In genomic region chr15:24955549-24955929, GRCh38 we compare ENCODE assay signal across 7 cellular contexts. TPM values are rescaled to one million over a fixed set of nuclear protein-coding genes. Genes with fewer than 3 reads are reported as not detected.
DNase-seq lines count a peak whose midpoint lies in the region; ATAC-seq and TF ChIP-seq lines count a peak whose summit lies in the region.

No MANE protein-coding gene starts in this region.

- H3K4me3 Mint-ChIP-seq in activated T-cell treated with anti-CD3 and anti-CD28 coated beads, Interleukin-2, amount 50 U/mL, for 72 hours = peak overlapping the region; percentile 87 to 91

- peaks cover 12% of the 10 kb centered on the region for H3K79me1 ChIP-seq in trophoblast cell (ENCODE audit: low read length)

- peak overlapping the region; percentile 34 for H2BK5ac ChIP-seq in trophoblast cell (ENCODE audit: low read depth, low read length, poor library complexity)

- no peaks in the 10 kb centered on the region for H3K27me3 Mint-ChIP-seq in activated T-cell treated with anti-CD3 and anti-CD28 coated beads, Interleukin-2, amount 50 U/mL, for 72 hours (ENCODE audit: low read depth)

- H4K12ac ChIP-seq in trophoblast cell (ENCODE audit: low read depth, low read length) = no peak overlapping the region

- peak overlapping the region; percentile 3 for H3K18ac ChIP-seq in trophoblast cell (ENCODE audit: low read length)

- TF ChIP-seq CTCF in fibroblast of the aortic adventitia (IDR thresholded peaks at IDR 0.05; ENCODE audit: insufficient read depth, low read length) = no peak

- no peak overlapping the region for H2AK5ac ChIP-seq in trophoblast cell (ENCODE audit: low read length)

- peak overlapping the region; percentile 72 for H3K14ac ChIP-seq in trophoblast cell (ENCODE audit: low read length)

- peaks cover 8% of the 10 kb centered on the region for H3K4me1 Mint-ChIP-seq in activated T-cell treated with anti-CD3 and anti-CD28 coated beads, Interleukin-2, amount 50 U/mL, for 72 hours (ENCODE audit: low read depth)

- H3K4me3 ChIP-seq in Karpas-422 (ENCODE audit: low read length) (peak overlapping the region; percentile 69), fibroblast of the aortic adventitia (ENCODE audit: low read depth, low read length) (peak overlapping the region; percentile 89), trophoblast cell (ENCODE audit: low read depth, low read length) (peak overlapping the region; percentile 93)

- H3K4me2 ChIP-seq in Karpas-422 (ENCODE audit: low read depth, low read length, poor library complexity, severe bottlenecking) (peak overlapping the region; percentile 65), trophoblast cell (ENCODE audit: low read length) (peak overlapping the region; percentile 35)

- peak overlapping the region; percentile 76 for H3K4ac ChIP-seq in trophoblast cell (ENCODE audit: low read depth, low read length)

- H3K9ac ChIP-seq in Karpas-422 (ENCODE audit: low read length) = peak overlapping the region; percentile 80
- H3K9ac ChIP-seq in trophoblast cell (ENCODE audit: low read length) = peak overlapping the region; percentile 94

- peak overlapping the region; percentile 49 for H4K8ac ChIP-seq in trophoblast cell (ENCODE audit: low read depth, low read length)

- peaks cover 0 to 2% of the 10 kb centered on the region in 2 donors for H3K9me3 Mint-ChIP-seq in activated T-cell treated with anti-CD3 and anti-CD28 coated beads, Interleukin-2, amount 50 U/mL, for 72 hours

- peak; percentile 6 to 8 for ATAC-seq in activated T-cell treated with anti-CD3 and anti-CD28 coated beads, Interleukin-2, amount 50 U/mL, for 72 hours (replicated peaks in 1 of 2)
- no peak for ATAC-seq in HG03280 (IDR thresholded peaks at IDR 0.05; ENCODE audit: unreplicated experiment)

- DNase-seq in Karpas-422 = peak; percentile 45
- DNase-seq in activated T-cell treated with anti-CD3 and anti-CD28 coated beads, Interleukin-2, amount 50 U/mL, for 72 hours = peak; percentile 12 to 20
- DNase-seq in fibroblast of the aortic adventitia (ENCODE audit: low read depth) = no peak
- DNase-seq in trophoblast cell = no peak
- DNase-seq in NCI-H2171 treated with DMSO at 0.1 percent for 48 hours (lab: John Stamatoyannopoulos, UW) = no peak
- DNase-seq in DMS153 (lab: John Stamatoyannopoulos, UW) = no peak

- H3K79me2 ChIP-seq in Karpas-422 (ENCODE audit: low read length) (peaks cover 57% of the 10 kb centered on the region), trophoblast cell (ENCODE audit: control insufficient read depth, insufficient read depth, low read length, poor library complexity) (peaks cover 10% of the 10 kb centered on the region)

- H3K4me1 ChIP-seq in Karpas-422 (ENCODE audit: low read length) (peaks cover 5% of the 10 kb centered on the region; the same call in 1 of the 2 replicates), trophoblast cell (ENCODE audit: control insufficient read depth in 1 of 2, insufficient read depth in 2 of 2, low read length in 2 of 2) (peaks cover 0 to 5% of the 10 kb centered on the region in 2 experiments)

- peaks cover 17% of the 10 kb centered on the region for H3K36me3 ChIP-seq in Karpas-422 (ENCODE audit: insufficient read depth, low read length)
- H3K36me3 ChIP-seq in trophoblast cell (ENCODE audit: control insufficient read depth in 1 of 2, insufficient read depth in 2 of 2, low read length in 2 of 2) = peaks cover 0 to 2% of the 10 kb centered on the region in 2 experiments

- no peaks in the 10 kb centered on the region for H3K27me3 ChIP-seq in Karpas-422 (ENCODE audit: low read length)
- H3K27me3 ChIP-seq in trophoblast cell (ENCODE audit: insufficient read depth, low read length) = no peaks in the 10 kb centered on the region

- peak overlapping the region; percentile 46 for H2BK120ac ChIP-seq in trophoblast cell (ENCODE audit: insufficient read depth, low read length, poor library complexity)

- H3K36me3 Mint-ChIP-seq in activated T-cell treated with anti-CD3 and anti-CD28 coated beads, Interleukin-2, amount 50 U/mL, for 72 hours (ENCODE audit: insufficient read depth in 2 of 2) = peaks cover 7 to 20% of the 10 kb centered on the region in 2 donors

- peak overlapping the region; percentile 49 for H4K91ac ChIP-seq in trophoblast cell (ENCODE audit: low read depth, low read length)

- no peaks in the 10 kb centered on the region for H4K20me1 ChIP-seq in Karpas-422 (ENCODE audit: insufficient read depth, low read depth, low read length)

- H3K27ac ChIP-seq in Karpas-422 (ENCODE audit: low read length) (peak overlapping the region; percentile 71), trophoblast cell (ENCODE audit: low read depth, low read length) (peak overlapping the region; percentile 85)

- H3K9me3 ChIP-seq in Karpas-422 (ENCODE audit: low read length) = peaks cover 14% of the 10 kb centered on the region
- H3K9me3 ChIP-seq in trophoblast cell (ENCODE audit: insufficient read depth, low read depth, low read length) = peaks cover 15% of the 10 kb centered on the region

- no CpG with 5 or more reads among the region's 30 CpGs for WGBS in trophoblast cell (ENCODE audit: extremely low coverage, insufficient coverage, insufficient read length)

- no peak overlapping the region for H3K23ac ChIP-seq in trophoblast cell (ENCODE audit: low read length)

- peak overlapping the region; percentile 79 for H3K27ac Mint-ChIP-seq in activated T-cell treated with anti-CD3 and anti-CD28 coated beads, Interleukin-2, amount 50 U/mL, for 72 hours

- no peak overlapping the region for H2BK12ac ChIP-seq in trophoblast cell (ENCODE audit: low read length)

- H3K9me2 ChIP-seq in Karpas-422 (replicated peaks; ENCODE audit: insufficient read depth, low read length) = no peaks in the 10 kb centered on the region

- peak overlapping the region; percentile 72; the same call in 1 of the 2 replicates for H2AFZ ChIP-seq in Karpas-422 (ENCODE audit: low read length)
- H2AFZ ChIP-seq in trophoblast cell (ENCODE audit: insufficient read depth, low read length, poor library complexity) = no peak overlapping the region

RNA-seq across cellular contexts. Expression of gene SNRPN, which starts 0.8 kb away (rescaled TPM):
- 116 and 173 TPM in 2 replicates for total RNA-seq in Karpas-422 (2014; rRNA removed; shearing (Covaris generic); ENCODE audit: low replicate concordance)
- 10 to 100 TPM; 86.0 to 96.1 TPM for total RNA-seq in activated T-cell treated with anti-CD3 and anti-CD28 coated beads, Interleukin-2, amount 50 U/mL, for 72 hours
- 49.3 and 200 TPM in 2 replicates for total RNA-seq in fibroblast of the aortic adventitia (ENCODE audit: low replicate concordance)
- polyA plus RNA-seq in trophoblast cell (2013) = 143 and 148 TPM in 2 replicates

RNA-seq across cellular contexts. Expression of gene SNURF, which starts 0.8 kb away (rescaled TPM):
- total RNA-seq in Karpas-422 (2014; rRNA removed; shearing (Covaris generic); ENCODE audit: low replicate concordance) = 38.7 and 58.6 TPM in 2 replicates
- 10 to 100 TPM in 1 of 2 donors, 1 to 10 TPM in 1; 7.5 to 21.0 TPM for total RNA-seq in activated T-cell treated with anti-CD3 and anti-CD28 coated beads, Interleukin-2, amount 50 U/mL, for 72 hours
- total RNA-seq in fibroblast of the aortic adventitia (ENCODE audit: low replicate concordance) = 5.9 and 8.7 TPM in 2 replicates
- polyA plus RNA-seq in trophoblast cell (2013) = 37.9 and 40.2 TPM in 2 replicates

Comparison
In these comparisons a context has a peak if more than half of its experiments do, and no peak if none do; other contexts are left out.
1. DNase-seq: peak in Karpas-422 (single experiment) and activated T-cell treated with anti-CD3 and anti-CD28 coated beads, Interleukin-2, amount 50 U/mL, for 72 hours (2 of 2); none in fibroblast of the aortic adventitia (single experiment), trophoblast cell (0 of 2), NCI-H2171 treated with DMSO at 0.1 percent for 48 hours (single experiment) and DMS153 (single experiment).
2. Peak in every context shown above with its lines, with median percentiles within 50 percentile points of each other: H3K4me3 ChIP-seq.